In the genomic region with DNA sequence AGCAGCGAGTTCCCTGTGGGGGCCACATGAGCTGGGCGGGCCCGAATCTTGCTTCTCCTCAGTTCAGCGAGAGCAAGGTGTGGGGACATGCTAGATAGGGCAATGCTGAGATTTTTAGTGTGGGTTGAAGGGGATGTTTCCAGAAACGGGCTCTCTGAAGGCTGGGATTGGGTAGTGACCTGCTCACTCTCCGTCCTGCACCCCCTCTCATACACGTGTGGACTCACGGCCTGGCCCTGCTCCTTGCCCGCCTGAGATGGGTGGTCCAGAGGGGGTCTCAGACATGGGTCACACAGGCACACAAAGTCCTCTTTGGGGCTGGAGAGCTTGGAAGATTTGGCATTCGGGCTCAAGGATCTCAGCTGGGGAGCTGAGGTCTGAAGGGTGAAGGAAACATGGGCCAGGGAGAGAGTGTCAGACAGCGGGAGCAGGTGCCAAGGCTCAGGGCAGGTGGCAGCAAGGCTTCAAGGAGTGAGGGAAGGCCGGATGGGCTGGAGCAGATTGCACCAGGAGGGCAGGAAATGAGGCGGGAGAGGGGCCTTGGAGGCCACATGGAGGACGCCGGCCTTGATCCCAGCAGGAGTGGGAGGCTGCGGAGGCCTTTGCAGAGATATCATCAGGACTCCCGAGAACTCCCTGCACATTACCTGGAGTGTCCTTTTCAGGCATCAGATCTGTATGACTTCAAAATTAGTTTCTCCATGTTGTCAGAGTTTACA, we compare ENCODE assay signal across 14 cellular contexts.
"Had no signal": no experiment of that assay in that cellular context is flagged by ENCODE, and none has a peak within 500 bp of the region (broad histone marks: within the 10 kb centered on the region; RNA-seq: fewer than 3 reads in every experiment).

No MANE protein-coding gene starts in this region.

- H3K9me3 Mint-ChIP-seq: activated CD4-positive, alpha-beta memory T cell treated with anti-CD3 and anti-CD28 coated beads, Interleukin-2, amount 10 ng/mL, durations not matched to agents 7 days and 5 days; activated naive CD8-positive, alpha-beta T cell treated with anti-CD3 and anti-CD28 coated beads, Interleukin-2, amount 50 U/mL, for 24 hours; natural killer cell; stimulated activated naive CD8-positive, alpha-beta T cell treated with anti-CD3 and anti-CD28 coated beads, Interleukin-15, amount 100 ng/mL, for 72 hours; T-cell had no signal

- H3K27me3 ChIP-seq: uterus had no signal

- H3K4me3 ChIP-seq: mucosa of descending colon, thoracic aorta, uterus had no signal

- ATAC-seq: activated CD4-positive, alpha-beta T cell treated with anti-CD3 and anti-CD28 coated beads for 36 hours; activated naive CD8-positive, alpha-beta T cell treated with anti-CD3 and anti-CD28 coated beads, Interleukin-2, amount 50 U/mL, for 24 hours; mucosa of descending colon; natural killer cell; stimulated activated naive CD8-positive, alpha-beta T cell treated with anti-CD3 and anti-CD28 coated beads, Interleukin-15, amount 100 ng/mL, for 72 hours; T-cell had no signal

- H3K27ac Mint-ChIP-seq: activated CD4-positive, alpha-beta memory T cell treated with anti-CD3 and anti-CD28 coated beads, Interleukin-2, amount 10 ng/mL, durations not matched to agents 7 days and 5 days; activated CD4-positive, alpha-beta T cell treated with anti-CD3 and anti-CD28 coated beads for 36 hours; activated naive CD8-positive, alpha-beta T cell treated with anti-CD3 and anti-CD28 coated beads, Interleukin-2, amount 50 U/mL, for 24 hours; natural killer cell had no signal

- H3K36me3 Mint-ChIP-seq: natural killer cell, T-cell had no signal

- H3K4me3 Mint-ChIP-seq: activated CD4-positive, alpha-beta memory T cell treated with anti-CD3 and anti-CD28 coated beads, Interleukin-2, amount 10 ng/mL, durations not matched to agents 7 days and 5 days; activated CD4-positive, alpha-beta T cell treated with anti-CD3 and anti-CD28 coated beads for 36 hours; activated naive CD8-positive, alpha-beta T cell treated with anti-CD3 and anti-CD28 coated beads, Interleukin-2, amount 50 U/mL, for 24 hours; natural killer cell; stimulated activated naive CD8-positive, alpha-beta T cell treated with anti-CD3 and anti-CD28 coated beads, Interleukin-15, amount 100 ng/mL, for 72 hours; T-cell had no signal

- DNase-seq: activated CD4-positive, alpha-beta memory T cell treated with anti-CD3 and anti-CD28 coated beads, Interleukin-2, amount 10 ng/mL, durations not matched to agents 7 days and 5 days; activated CD4-positive, alpha-beta T cell treated with anti-CD3 and anti-CD28 coated beads for 36 hours; activated CD8-positive, alpha-beta memory T cell treated with anti-CD3 and anti-CD28 coated beads, Interleukin-2, amount 50 U/mL, for 48 hours; activated naive CD4-positive, alpha-beta T cell treated with Interleukin-2 at 50 U/mL for 16 hours; activated naive CD8-positive, alpha-beta T cell treated with anti-CD3 and anti-CD28 coated beads, Interleukin-2, amount 50 U/mL, for 24 hours; dermis blood vessel endothelial cell; mucosa of descending colon; natural killer cell; stimulated activated CD4-positive, alpha-beta T cell treated with anti-CD3 and anti-CD28 coated beads, Interleukin-4, amount 100 ng/mL, for 24 hours; stimulated activated naive CD8-positive, alpha-beta T cell treated with anti-CD3 and anti-CD28 coated beads, Interleukin-15, amount 100 ng/mL, for 72 hours; T-cell; uterus had no signal

- H3K9me3 ChIP-seq: mucosa of descending colon, thoracic aorta, uterus had no signal

- H3K27ac ChIP-seq: thoracic aorta, uterus, VCaP had no signal

- H3K4me1 Mint-ChIP-seq: activated CD4-positive, alpha-beta memory T cell treated with anti-CD3 and anti-CD28 coated beads, Interleukin-2, amount 10 ng/mL, durations not matched to agents 7 days and 5 days; activated CD4-positive, alpha-beta T cell treated with anti-CD3 and anti-CD28 coated beads for 36 hours; activated naive CD8-positive, alpha-beta T cell treated with anti-CD3 and anti-CD28 coated beads, Interleukin-2, amount 50 U/mL, for 24 hours; natural killer cell; stimulated activated naive CD8-positive, alpha-beta T cell treated with anti-CD3 and anti-CD28 coated beads, Interleukin-15, amount 100 ng/mL, for 72 hours; T-cell had no signal

- H3K4me1 ChIP-seq: uterus had no signal

- H3K27me3 Mint-ChIP-seq: activated CD4-positive, alpha-beta memory T cell treated with anti-CD3 and anti-CD28 coated beads, Interleukin-2, amount 10 ng/mL, durations not matched to agents 7 days and 5 days; activated CD4-positive, alpha-beta T cell treated with anti-CD3 and anti-CD28 coated beads for 36 hours; activated naive CD8-positive, alpha-beta T cell treated with anti-CD3 and anti-CD28 coated beads, Interleukin-2, amount 50 U/mL, for 24 hours; stimulated activated naive CD8-positive, alpha-beta T cell treated with anti-CD3 and anti-CD28 coated beads, Interleukin-15, amount 100 ng/mL, for 72 hours; T-cell had no signal

- H3K36me3 ChIP-seq: thoracic aorta, uterus had no signal
